In the genomic region with DNA sequence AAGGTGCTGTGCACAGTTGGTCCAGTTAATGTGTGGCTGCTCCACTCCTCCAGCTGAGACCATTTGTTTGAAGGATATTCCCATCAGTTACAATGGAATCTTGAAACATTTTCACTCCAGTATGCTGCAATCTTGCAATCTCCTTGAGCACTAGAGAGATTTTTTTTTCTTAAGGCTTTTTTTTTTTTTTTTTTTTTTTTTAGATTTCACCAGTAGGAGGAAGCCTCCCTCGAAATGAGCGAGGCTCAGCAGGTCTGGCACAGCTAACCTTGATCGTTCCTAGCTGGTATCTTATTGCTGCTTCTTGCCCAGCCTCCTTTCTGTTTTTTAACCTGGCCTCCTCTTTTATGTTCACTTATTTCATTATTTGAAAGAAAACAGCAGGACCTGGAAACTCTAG, we compare ENCODE assay signal across 1 cellular context.
TF ChIP-seq lines count a peak whose summit lies in the region.

No MANE protein-coding gene starts in this region.

TF ChIP-seq in WTC11, 78 proteins besides CTCF, POLR2A, EP300 and RAD21 (continued from another document):
- TF ChIP-seq, protein P1, sequence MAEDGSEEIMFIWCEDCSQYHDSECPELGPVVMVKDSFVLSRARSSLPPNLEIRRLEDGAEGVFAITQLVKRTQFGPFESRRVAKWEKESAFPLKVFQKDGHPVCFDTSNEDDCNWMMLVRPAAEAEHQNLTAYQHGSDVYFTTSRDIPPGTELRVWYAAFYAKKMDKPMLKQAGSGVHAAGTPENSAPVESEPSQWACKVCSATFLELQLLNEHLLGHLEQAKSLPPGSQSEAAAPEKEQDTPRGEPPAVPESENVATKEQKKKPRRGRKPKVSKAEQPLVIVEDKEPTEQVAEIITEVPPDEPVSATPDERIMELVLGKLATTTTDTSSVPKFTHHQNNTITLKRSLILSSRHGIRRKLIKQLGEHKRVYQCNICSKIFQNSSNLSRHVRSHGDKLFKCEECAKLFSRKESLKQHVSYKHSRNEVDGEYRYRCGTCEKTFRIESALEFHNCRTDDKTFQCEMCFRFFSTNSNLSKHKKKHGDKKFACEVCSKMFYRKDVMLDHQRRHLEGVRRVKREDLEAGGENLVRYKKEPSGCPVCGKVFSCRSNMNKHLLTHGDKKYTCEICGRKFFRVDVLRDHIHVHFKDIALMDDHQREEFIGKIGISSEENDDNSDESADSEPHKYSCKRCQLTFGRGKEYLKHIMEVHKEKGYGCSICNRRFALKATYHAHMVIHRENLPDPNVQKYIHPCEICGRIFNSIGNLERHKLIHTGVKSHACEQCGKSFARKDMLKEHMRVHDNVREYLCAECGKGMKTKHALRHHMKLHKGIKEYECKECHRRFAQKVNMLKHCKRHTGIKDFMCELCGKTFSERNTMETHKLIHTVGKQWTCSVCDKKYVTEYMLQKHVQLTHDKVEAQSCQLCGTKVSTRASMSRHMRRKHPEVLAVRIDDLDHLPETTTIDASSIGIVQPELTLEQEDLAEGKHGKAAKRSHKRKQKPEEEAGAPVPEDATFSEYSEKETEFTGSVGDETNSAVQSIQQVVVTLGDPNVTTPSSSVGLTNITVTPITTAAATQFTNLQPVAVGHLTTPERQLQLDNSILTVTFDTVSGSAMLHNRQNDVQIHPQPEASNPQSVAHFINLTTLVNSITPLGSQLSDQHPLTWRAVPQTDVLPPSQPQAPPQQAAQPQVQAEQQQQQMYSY (CRISPR knock-in tag; IDR thresholded peaks at IDR 0.05), result no peak
- TF ChIP-seq, protein P2, sequence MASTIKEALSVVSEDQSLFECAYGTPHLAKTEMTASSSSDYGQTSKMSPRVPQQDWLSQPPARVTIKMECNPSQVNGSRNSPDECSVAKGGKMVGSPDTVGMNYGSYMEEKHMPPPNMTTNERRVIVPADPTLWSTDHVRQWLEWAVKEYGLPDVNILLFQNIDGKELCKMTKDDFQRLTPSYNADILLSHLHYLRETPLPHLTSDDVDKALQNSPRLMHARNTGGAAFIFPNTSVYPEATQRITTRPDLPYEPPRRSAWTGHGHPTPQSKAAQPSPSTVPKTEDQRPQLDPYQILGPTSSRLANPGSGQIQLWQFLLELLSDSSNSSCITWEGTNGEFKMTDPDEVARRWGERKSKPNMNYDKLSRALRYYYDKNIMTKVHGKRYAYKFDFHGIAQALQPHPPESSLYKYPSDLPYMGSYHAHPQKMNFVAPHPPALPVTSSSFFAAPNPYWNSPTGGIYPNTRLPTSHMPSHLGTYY (CRISPR knock-in tag; IDR thresholded peaks at IDR 0.05), result no peak
- TF ChIP-seq ZBTB21 (CRISPR knock-in tag; IDR thresholded peaks at IDR 0.05; ENCODE audit: borderline replicate concordance) (no peak), FOXK1 (CRISPR knock-in tag; IDR thresholded peaks at IDR 0.05) (no peak), CDX4 (CRISPR knock-in tag; IDR thresholded peaks at IDR 0.05; ENCODE audit: borderline replicate concordance) (no peak), OVOL2 (CRISPR knock-in tag; IDR thresholded peaks at IDR 0.05; ENCODE audit: borderline replicate concordance) (no peak), ATF1 (CRISPR knock-in tag; IDR thresholded peaks at IDR 0.05) (no peak), RORB (CRISPR knock-in tag; IDR thresholded peaks at IDR 0.05) (no peak)
- TF ChIP-seq, protein P3, sequence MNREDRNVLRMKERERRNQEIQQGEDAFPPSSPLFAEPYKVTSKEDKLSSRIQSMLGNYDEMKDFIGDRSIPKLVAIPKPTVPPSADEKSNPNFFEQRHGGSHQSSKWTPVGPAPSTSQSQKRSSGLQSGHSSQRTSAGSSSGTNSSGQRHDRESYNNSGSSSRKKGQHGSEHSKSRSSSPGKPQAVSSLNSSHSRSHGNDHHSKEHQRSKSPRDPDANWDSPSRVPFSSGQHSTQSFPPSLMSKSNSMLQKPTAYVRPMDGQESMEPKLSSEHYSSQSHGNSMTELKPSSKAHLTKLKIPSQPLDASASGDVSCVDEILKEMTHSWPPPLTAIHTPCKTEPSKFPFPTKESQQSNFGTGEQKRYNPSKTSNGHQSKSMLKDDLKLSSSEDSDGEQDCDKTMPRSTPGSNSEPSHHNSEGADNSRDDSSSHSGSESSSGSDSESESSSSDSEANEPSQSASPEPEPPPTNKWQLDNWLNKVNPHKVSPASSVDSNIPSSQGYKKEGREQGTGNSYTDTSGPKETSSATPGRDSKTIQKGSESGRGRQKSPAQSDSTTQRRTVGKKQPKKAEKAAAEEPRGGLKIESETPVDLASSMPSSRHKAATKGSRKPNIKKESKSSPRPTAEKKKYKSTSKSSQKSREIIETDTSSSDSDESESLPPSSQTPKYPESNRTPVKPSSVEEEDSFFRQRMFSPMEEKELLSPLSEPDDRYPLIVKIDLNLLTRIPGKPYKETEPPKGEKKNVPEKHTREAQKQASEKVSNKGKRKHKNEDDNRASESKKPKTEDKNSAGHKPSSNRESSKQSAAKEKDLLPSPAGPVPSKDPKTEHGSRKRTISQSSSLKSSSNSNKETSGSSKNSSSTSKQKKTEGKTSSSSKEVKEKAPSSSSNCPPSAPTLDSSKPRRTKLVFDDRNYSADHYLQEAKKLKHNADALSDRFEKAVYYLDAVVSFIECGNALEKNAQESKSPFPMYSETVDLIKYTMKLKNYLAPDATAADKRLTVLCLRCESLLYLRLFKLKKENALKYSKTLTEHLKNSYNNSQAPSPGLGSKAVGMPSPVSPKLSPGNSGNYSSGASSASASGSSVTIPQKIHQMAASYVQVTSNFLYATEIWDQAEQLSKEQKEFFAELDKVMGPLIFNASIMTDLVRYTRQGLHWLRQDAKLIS (CRISPR knock-in tag; IDR thresholded peaks at IDR 0.05; ENCODE audit: borderline replicate concordance), result no peak
